ENCODE assay signal across 1 cellular context in the genomic region with DNA sequence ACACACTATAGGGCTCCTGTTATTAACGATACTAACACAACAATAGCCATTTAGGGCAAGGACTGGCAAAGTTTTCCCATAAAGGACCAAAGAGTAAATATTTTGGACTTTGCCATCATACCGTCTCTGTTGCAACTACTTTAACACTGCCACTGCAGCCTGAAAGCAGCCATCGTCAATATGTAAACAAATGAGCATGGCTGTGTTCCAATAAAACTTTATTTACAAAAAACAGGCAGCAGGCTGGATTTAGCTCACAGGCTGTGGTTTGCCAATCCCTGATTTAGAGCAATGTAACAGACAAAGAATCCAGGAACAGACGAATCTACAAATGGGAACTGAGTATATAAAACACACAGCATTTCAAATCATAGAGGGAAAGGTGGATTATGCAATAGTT.
TF ChIP-seq lines count a peak whose summit lies in the region.

No MANE protein-coding gene starts in this region.

TF ChIP-seq in HepG2, 621 proteins besides CTCF, POLR2A, EP300 and RAD21 (continued from another document and continues in another):
- TF ChIP-seq, protein P1, sequence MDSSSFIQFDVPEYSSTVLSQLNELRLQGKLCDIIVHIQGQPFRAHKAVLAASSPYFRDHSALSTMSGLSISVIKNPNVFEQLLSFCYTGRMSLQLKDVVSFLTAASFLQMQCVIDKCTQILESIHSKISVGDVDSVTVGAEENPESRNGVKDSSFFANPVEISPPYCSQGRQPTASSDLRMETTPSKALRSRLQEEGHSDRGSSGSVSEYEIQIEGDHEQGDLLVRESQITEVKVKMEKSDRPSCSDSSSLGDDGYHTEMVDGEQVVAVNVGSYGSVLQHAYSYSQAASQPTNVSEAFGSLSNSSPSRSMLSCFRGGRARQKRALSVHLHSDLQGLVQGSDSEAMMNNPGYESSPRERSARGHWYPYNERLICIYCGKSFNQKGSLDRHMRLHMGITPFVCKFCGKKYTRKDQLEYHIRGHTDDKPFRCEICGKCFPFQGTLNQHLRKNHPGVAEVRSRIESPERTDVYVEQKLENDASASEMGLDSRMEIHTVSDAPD (CRISPR knock-in tag; IDR thresholded peaks at IDR 0.05), result 0 out of 2 replicates have a peak, but pooled peaks have one; percentile 27
- TF ChIP-seq ZNF709 (CRISPR knock-in tag; IDR thresholded peaks at IDR 0.05), result no peak
- no peak for TF ChIP-seq ZNF30 (CRISPR knock-in tag; IDR thresholded peaks at IDR 0.05)
- TF ChIP-seq, protein P2, sequence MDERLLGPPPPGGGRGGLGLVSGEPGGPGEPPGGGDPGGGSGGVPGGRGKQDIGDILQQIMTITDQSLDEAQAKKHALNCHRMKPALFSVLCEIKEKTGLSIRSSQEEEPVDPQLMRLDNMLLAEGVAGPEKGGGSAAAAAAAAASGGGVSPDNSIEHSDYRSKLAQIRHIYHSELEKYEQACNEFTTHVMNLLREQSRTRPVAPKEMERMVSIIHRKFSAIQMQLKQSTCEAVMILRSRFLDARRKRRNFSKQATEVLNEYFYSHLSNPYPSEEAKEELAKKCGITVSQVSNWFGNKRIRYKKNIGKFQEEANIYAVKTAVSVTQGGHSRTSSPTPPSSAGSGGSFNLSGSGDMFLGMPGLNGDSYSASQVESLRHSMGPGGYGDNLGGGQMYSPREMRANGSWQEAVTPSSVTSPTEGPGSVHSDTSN (CRISPR knock-in tag; IDR thresholded peaks at IDR 0.05), result no peak
- TF ChIP-seq, protein P3, sequence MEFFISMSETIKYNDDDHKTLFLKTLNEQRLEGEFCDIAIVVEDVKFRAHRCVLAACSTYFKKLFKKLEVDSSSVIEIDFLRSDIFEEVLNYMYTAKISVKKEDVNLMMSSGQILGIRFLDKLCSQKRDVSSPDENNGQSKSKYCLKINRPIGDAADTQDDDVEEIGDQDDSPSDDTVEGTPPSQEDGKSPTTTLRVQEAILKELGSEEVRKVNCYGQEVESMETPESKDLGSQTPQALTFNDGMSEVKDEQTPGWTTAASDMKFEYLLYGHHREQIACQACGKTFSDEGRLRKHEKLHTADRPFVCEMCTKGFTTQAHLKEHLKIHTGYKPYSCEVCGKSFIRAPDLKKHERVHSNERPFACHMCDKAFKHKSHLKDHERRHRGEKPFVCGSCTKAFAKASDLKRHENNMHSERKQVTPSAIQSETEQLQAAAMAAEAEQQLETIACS (CRISPR knock-in tag; IDR thresholded peaks at IDR 0.05), result no peak
- TF ChIP-seq ZZZ3 (CRISPR knock-in tag; IDR thresholded peaks at IDR 0.05; ENCODE audit: borderline replicate concordance), result no peak
- no peak for TF ChIP-seq ZBTB38 (CRISPR knock-in tag; IDR thresholded peaks at IDR 0.05)
- TF ChIP-seq, protein P4, sequence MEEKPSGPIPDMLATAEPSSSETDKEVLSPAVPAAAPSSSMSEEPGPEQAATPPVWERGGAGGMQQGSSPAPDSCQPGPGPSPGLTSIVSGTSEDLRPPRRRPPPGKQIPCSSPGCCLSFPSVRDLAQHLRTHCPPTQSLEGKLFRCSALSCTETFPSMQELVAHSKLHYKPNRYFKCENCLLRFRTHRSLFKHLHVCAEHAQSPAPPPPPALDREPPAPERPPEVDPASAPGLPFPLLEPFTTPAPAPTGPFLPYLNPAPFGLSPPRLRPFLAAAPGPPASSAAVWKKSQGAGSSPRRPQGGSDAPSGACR (CRISPR knock-in tag; IDR thresholded peaks at IDR 0.05), result no peak
- TF ChIP-seq, protein P5, sequence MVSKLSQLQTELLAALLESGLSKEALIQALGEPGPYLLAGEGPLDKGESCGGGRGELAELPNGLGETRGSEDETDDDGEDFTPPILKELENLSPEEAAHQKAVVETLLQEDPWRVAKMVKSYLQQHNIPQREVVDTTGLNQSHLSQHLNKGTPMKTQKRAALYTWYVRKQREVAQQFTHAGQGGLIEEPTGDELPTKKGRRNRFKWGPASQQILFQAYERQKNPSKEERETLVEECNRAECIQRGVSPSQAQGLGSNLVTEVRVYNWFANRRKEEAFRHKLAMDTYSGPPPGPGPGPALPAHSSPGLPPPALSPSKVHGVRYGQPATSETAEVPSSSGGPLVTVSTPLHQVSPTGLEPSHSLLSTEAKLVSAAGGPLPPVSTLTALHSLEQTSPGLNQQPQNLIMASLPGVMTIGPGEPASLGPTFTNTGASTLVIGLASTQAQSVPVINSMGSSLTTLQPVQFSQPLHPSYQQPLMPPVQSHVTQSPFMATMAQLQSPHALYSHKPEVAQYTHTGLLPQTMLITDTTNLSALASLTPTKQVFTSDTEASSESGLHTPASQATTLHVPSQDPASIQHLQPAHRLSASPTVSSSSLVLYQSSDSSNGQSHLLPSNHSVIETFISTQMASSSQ (IDR thresholded peaks at IDR 0.05; ENCODE audit: low read depth), result no peak
- TF ChIP-seq, protein P5 (CRISPR knock-in tag; IDR thresholded peaks at IDR 0.05; ENCODE audit: borderline replicate concordance), result no peak
- peak; percentile 60; the same call in 1 of the 2 replicates for TF ChIP-seq CEBPB (IDR thresholded peaks at IDR 0.05; ENCODE audit: borderline replicate concordance, low read depth, low read length)
- no peak for TF ChIP-seq ZNF282 (IDR thresholded peaks at IDR 0.05; ENCODE audit: partially characterized antibody)
- 0 out of 2 replicates have a peak, but pooled peaks have one; percentile 30 for TF ChIP-seq KAT8 (CRISPR knock-in tag; IDR thresholded peaks at IDR 0.05)
- TF ChIP-seq SALL1 (CRISPR knock-in tag; IDR thresholded peaks at IDR 0.05), result peak; percentile 56; the same call in 1 of the 2 replicates
- TF ChIP-seq IKZF4 (CRISPR knock-in tag; IDR thresholded peaks at IDR 0.05; ENCODE audit: borderline replicate concordance, low read depth, not compliant biosample characterization), result no peak
- TF ChIP-seq ZNF441 (CRISPR knock-in tag; IDR thresholded peaks at IDR 0.05; ENCODE audit: borderline replicate concordance), result no peak
- no peak for TF ChIP-seq BRD4 (CRISPR knock-in tag; IDR thresholded peaks at IDR 0.05)
- TF ChIP-seq SP2 (CRISPR knock-in tag; IDR thresholded peaks at IDR 0.05), result no peak
- TF ChIP-seq MAFF (IDR thresholded peaks at IDR 0.05; ENCODE audit: low read depth, low read length), result no peak
- TF ChIP-seq ZNF251 (CRISPR knock-in tag; IDR thresholded peaks at IDR 0.05), result no peak
- TF ChIP-seq, protein P6, sequence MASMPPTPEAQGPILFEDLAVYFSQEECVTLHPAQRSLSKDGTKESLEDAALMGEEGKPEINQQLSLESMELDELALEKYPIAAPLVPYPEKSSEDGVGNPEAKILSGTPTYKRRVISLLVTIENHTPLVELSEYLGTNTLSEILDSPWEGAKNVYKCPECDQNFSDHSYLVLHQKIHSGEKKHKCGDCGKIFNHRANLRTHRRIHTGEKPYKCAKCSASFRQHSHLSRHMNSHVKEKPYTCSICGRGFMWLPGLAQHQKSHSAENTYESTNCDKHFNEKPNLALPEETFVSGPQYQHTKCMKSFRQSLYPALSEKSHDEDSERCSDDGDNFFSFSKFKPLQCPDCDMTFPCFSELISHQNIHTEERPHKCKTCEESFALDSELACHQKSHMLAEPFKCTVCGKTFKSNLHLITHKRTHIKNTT (CRISPR knock-in tag; IDR thresholded peaks at IDR 0.05), result no peak
- TF ChIP-seq, protein P7, sequence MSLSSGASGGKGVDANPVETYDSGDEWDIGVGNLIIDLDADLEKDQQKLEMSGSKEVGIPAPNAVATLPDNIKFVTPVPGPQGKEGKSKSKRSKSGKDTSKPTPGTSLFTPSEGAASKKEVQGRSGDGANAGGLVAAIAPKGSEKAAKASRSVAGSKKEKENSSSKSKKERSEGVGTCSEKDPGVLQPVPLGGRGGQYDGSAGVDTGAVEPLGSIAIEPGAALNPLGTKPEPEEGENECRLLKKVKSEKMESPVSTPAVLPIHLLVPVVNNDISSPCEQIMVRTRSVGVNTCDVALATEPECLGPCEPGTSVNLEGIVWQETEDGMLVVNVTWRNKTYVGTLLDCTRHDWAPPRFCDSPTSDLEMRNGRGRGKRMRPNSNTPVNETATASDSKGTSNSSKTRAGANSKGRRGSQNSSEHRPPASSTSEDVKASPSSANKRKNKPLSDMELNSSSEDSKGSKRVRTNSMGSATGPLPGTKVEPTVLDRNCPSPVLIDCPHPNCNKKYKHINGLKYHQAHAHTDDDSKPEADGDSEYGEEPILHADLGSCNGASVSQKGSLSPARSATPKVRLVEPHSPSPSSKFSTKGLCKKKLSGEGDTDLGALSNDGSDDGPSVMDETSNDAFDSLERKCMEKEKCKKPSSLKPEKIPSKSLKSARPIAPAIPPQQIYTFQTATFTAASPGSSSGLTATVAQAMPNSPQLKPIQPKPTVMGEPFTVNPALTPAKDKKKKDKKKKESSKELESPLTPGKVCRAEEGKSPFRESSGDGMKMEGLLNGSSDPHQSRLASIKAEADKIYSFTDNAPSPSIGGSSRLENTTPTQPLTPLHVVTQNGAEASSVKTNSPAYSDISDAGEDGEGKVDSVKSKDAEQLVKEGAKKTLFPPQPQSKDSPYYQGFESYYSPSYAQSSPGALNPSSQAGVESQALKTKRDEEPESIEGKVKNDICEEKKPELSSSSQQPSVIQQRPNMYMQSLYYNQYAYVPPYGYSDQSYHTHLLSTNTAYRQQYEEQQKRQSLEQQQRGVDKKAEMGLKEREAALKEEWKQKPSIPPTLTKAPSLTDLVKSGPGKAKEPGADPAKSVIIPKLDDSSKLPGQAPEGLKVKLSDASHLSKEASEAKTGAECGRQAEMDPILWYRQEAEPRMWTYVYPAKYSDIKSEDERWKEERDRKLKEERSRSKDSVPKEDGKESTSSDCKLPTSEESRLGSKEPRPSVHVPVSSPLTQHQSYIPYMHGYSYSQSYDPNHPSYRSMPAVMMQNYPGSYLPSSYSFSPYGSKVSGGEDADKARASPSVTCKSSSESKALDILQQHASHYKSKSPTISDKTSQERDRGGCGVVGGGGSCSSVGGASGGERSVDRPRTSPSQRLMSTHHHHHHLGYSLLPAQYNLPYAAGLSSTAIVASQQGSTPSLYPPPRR (CRISPR knock-in tag; IDR thresholded peaks at IDR 0.05; ENCODE audit: borderline replicate concordance), result no peak
- TF ChIP-seq, protein P8, sequence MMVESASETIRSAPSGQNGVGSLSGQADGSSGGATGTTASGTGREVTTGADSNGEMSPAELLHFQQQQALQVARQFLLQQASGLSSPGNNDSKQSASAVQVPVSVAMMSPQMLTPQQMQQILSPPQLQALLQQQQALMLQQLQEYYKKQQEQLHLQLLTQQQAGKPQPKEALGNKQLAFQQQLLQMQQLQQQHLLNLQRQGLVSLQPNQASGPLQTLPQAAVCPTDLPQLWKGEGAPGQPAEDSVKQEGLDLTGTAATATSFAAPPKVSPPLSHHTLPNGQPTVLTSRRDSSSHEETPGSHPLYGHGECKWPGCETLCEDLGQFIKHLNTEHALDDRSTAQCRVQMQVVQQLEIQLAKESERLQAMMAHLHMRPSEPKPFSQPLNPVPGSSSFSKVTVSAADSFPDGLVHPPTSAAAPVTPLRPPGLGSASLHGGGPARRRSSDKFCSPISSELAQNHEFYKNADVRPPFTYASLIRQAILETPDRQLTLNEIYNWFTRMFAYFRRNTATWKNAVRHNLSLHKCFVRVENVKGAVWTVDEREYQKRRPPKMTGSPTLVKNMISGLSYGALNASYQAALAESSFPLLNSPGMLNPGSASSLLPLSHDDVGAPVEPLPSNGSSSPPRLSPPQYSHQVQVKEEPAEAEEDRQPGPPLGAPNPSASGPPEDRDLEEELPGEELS (CRISPR knock-in tag; IDR thresholded peaks at IDR 0.05), result peak; percentile 52
- TF ChIP-seq, protein P9, sequence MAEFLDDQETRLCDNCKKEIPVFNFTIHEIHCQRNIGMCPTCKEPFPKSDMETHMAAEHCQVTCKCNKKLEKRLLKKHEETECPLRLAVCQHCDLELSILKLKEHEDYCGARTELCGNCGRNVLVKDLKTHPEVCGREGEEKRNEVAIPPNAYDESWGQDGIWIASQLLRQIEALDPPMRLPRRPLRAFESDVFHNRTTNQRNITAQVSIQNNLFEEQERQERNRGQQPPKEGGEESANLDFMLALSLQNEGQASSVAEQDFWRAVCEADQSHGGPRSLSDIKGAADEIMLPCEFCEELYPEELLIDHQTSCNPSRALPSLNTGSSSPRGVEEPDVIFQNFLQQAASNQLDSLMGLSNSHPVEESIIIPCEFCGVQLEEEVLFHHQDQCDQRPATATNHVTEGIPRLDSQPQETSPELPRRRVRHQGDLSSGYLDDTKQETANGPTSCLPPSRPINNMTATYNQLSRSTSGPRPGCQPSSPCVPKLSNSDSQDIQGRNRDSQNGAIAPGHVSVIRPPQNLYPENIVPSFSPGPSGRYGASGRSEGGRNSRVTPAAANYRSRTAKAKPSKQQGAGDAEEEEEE (CRISPR knock-in tag; IDR thresholded peaks at IDR 0.05; ENCODE audit: borderline replicate concordance), result no peak
- no peak for TF ChIP-seq ZNF430 (CRISPR knock-in tag; IDR thresholded peaks at IDR 0.05)
- TF ChIP-seq TEAD2 (CRISPR knock-in tag; IDR thresholded peaks at IDR 0.05), result no peak
- TF ChIP-seq EHMT2 (IDR thresholded peaks at IDR 0.05; ENCODE audit: borderline replicate concordance, low read depth, low read length), result no peak
- TF ChIP-seq, protein P10, sequence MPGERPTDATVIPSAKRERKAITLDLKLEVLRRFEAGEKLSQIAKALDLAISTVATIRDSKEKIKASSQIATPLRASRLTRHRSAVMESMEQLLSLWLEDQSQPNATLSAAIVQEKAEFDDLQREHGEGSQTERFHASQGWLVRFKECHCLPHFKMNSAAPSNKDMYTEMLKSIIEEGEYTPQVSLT (CRISPR knock-in tag; IDR thresholded peaks at IDR 0.05; ENCODE audit: borderline replicate concordance, low read depth), result no peak
- TF ChIP-seq, protein P11, sequence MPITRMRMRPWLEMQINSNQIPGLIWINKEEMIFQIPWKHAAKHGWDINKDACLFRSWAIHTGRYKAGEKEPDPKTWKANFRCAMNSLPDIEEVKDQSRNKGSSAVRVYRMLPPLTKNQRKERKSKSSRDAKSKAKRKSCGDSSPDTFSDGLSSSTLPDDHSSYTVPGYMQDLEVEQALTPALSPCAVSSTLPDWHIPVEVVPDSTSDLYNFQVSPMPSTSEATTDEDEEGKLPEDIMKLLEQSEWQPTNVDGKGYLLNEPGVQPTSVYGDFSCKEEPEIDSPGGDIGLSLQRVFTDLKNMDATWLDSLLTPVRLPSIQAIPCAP (CRISPR knock-in tag; IDR thresholded peaks at IDR 0.05; ENCODE audit: low read depth), result no peak
- no peak for TF ChIP-seq RFXAP (CRISPR knock-in tag; IDR thresholded peaks at IDR 0.05; ENCODE audit: borderline replicate concordance)
- no peak for TF ChIP-seq KAT2B (IDR thresholded peaks at IDR 0.05; ENCODE audit: borderline replicate concordance, low read depth, low read length)
- TF ChIP-seq FIP1L1 (IDR thresholded peaks at IDR 0.05; ENCODE audit: borderline replicate concordance, insufficient read depth, low read depth, low read length), result no peak
- TF ChIP-seq GFI1 (CRISPR knock-in tag; IDR thresholded peaks at IDR 0.05; ENCODE audit: borderline replicate concordance), result no peak
- TF ChIP-seq ZNF367 (CRISPR knock-in tag; IDR thresholded peaks at IDR 0.05; ENCODE audit: borderline replicate concordance), result no peak
- TF ChIP-seq HNRNPH1 (optimal IDR thresholded peaks at IDR 0.05; ENCODE audit: low read depth, low read length), result no peak
